Comparison of ENCODE assay signal across 14 cellular contexts in the genomic region with DNA sequence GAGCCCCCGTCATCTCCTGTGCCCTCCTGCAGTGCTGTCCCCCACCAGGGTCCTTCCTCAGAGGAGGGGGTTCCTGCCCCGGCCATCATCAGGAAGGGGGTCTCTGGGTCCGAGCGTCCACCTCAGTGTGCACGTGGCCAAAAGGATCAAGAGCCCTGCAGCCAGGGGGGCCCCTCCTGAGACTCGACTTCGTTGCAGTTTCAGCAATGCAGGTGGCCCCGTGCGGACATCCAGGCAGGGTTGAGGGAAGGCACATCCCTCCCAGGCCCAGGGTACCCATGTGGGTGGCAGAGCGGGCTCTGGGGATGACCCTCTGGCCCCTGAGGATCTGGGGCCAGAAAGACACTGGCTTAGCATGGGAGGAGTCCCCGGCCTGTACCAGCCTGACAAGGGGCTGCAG. TPM values are rescaled to one million over a fixed set of nuclear protein-coding genes. Genes with fewer than 3 reads are reported as not detected.
A peak's percentile ranks its signal among the peaks of the same experiment; 100 is the strongest.
DNase-seq lines count a peak whose midpoint lies in the region; ATAC-seq and TF ChIP-seq lines count a peak whose summit lies in the region.
"Had no signal": no experiment of that assay in that cellular context is flagged by ENCODE, and none has a peak within 500 bp of the region (broad histone marks: within the 10 kb centered on the region; RNA-seq: fewer than 3 reads in every experiment).

No MANE protein-coding gene starts in this region.

- intact Hi-C loops in left cardiac atrium (cut with DNase I) (no loop called here), prostate gland (cut with DNase I) (loop anchor here (2.0 kb wide), 1 partner anchor 41 kb away; a partner anchor contains a TSS)

- no peak for TF ChIP-seq POLR2A in prostate gland (IDR thresholded peaks at IDR 0.05)

- CTCF ChIA-PET in activated CD8-positive, alpha-beta T cell treated with anti-CD3 and anti-CD28 coated beads, Interleukin-2, amount 10 ng/mL, durations not matched to agents 7 days and 5 days (lab: Charles Lee): no interaction called here

- H3K27me3 Mint-ChIP-seq in activated CD8-positive, alpha-beta T cell treated with anti-CD3 and anti-CD28 coated beads, Interleukin-2, amount 10 ng/mL, durations not matched to agents 7 days and 5 days (ENCODE audit: low read depth): no peaks in the 10 kb centered on the region
- H3K27me3 Mint-ChIP-seq: activated CD8-positive, alpha-beta T cell treated with anti-CD3 and anti-CD28 coated beads for 36 hours had no signal

- H3K27ac Mint-ChIP-seq in activated CD8-positive, alpha-beta T cell treated with anti-CD3 and anti-CD28 coated beads, Interleukin-2, amount 10 ng/mL, durations not matched to agents 7 days and 5 days: no peak overlapping the region
- H3K27ac Mint-ChIP-seq: activated CD8-positive, alpha-beta T cell treated with anti-CD3 and anti-CD28 coated beads for 36 hours; activated naive CD4-positive, alpha-beta T cell treated with anti-CD3 and anti-CD28 coated beads for 36 hours; T-helper 1 cell treated with Interleukin-12 subunit alpha and Interleukin-12 subunit beta and Interleukin-4 antibody, amounts not matched to agents 30 μg/mL and 1 μg/mL, for 36 hours had no signal

- H3K27me3 ChIP-seq in ACC112 (ENCODE audit: insufficient read depth, low read length): no peaks in the 10 kb centered on the region
- no peaks in the 10 kb centered on the region for H3K27me3 ChIP-seq in prostate gland (replicated peaks; ENCODE audit: insufficient read depth)

- POLR2A ChIA-PET in activated CD8-positive, alpha-beta T cell treated with anti-CD3 and anti-CD28 coated beads, Interleukin-2, amount 10 ng/mL, durations not matched to agents 7 days and 5 days (lab: Charles Lee): no interaction called here

- peak; percentile 31 for ATAC-seq in SK-N-SH treated with all-trans-retinoic acid at 6 μM for 48 hours
- peak; percentile 3 for ATAC-seq in left cardiac atrium
- no peak for ATAC-seq in activated CD8-positive, alpha-beta T cell treated with anti-CD3 and anti-CD28 coated beads, Interleukin-2, amount 10 ng/mL, durations not matched to agents 7 days and 5 days
- ATAC-seq in left lobe of liver: no peak
- ATAC-seq: activated CD8-positive, alpha-beta T cell treated with anti-CD3 and anti-CD28 coated beads for 36 hours; GM12878 had no signal

- H3K9me3 Mint-ChIP-seq in activated CD8-positive, alpha-beta T cell treated with anti-CD3 and anti-CD28 coated beads, Interleukin-2, amount 10 ng/mL, durations not matched to agents 7 days and 5 days (ENCODE audit: insufficient read depth): no peaks in the 10 kb centered on the region
- H3K9me3 Mint-ChIP-seq: activated CD8-positive, alpha-beta T cell treated with anti-CD3 and anti-CD28 coated beads for 36 hours; activated naive CD4-positive, alpha-beta T cell treated with anti-CD3 and anti-CD28 coated beads for 36 hours; T-helper 1 cell treated with Interleukin-12 subunit alpha and Interleukin-12 subunit beta and Interleukin-4 antibody, amounts not matched to agents 30 μg/mL and 1 μg/mL, for 36 hours had no signal

- no peak for TF ChIP-seq CTCF in prostate gland (IDR thresholded peaks at IDR 0.05)

- no peaks in the 10 kb centered on the region for H3K9me3 ChIP-seq in prostate gland

- WGBS in prostate gland: 76% methylated on average over 11 of the region's 11 CpGs

- H3K4me3 ChIP-seq in ACC112 (ENCODE audit: low read depth, low read length): 0 out of 2 replicates have a peak overlapping the region, but pooled peaks have one; percentile 65
- no peak overlapping the region for H3K4me3 ChIP-seq in prostate gland
- H3K4me3 ChIP-seq: GM12878 had no signal

- H3K27ac ChIP-seq in ACC112 (ENCODE audit: low read depth, low read length): no peak overlapping the region
- H3K27ac ChIP-seq in prostate gland: peak overlapping the region; percentile 74 to 83

- H3K36me3 ChIP-seq in ACC112 (ENCODE audit: insufficient read depth, low read length) (no peaks in the 10 kb centered on the region), prostate gland (no peaks in the 10 kb centered on the region)

- H3K4me3 Mint-ChIP-seq in activated CD8-positive, alpha-beta T cell treated with anti-CD3 and anti-CD28 coated beads, Interleukin-2, amount 10 ng/mL, durations not matched to agents 7 days and 5 days: no peak overlapping the region
- H3K4me3 Mint-ChIP-seq: activated CD8-positive, alpha-beta T cell treated with anti-CD3 and anti-CD28 coated beads for 36 hours; activated naive CD4-positive, alpha-beta T cell treated with anti-CD3 and anti-CD28 coated beads for 36 hours; T-helper 1 cell treated with Interleukin-12 subunit alpha and Interleukin-12 subunit beta and Interleukin-4 antibody, amounts not matched to agents 30 μg/mL and 1 μg/mL, for 36 hours had no signal

- in situ Hi-C loops in KBM-7 (cut with MboI; ENCODE audit: low pct_unique_long_range_greater_than_20kb, low sequenced_read_pairs): no loop called here

- H3K4me1 ChIP-seq in ACC112 (ENCODE audit: control insufficient read depth, insufficient read depth, low read length, unreplicated experiment): peaks cover 16% of the 10 kb centered on the region
- H3K4me1 ChIP-seq in prostate gland (replicated peaks): peaks cover 9% of the 10 kb centered on the region

- H2AFZ ChIP-seq in ACC112 (ENCODE audit: low read length, unreplicated experiment): no peak overlapping the region

- H3K4me1 Mint-ChIP-seq in activated CD8-positive, alpha-beta T cell treated with anti-CD3 and anti-CD28 coated beads, Interleukin-2, amount 10 ng/mL, durations not matched to agents 7 days and 5 days (ENCODE audit: low read depth): no peaks in the 10 kb centered on the region

- H3K36me3 Mint-ChIP-seq in activated CD8-positive, alpha-beta T cell treated with anti-CD3 and anti-CD28 coated beads, Interleukin-2, amount 10 ng/mL, durations not matched to agents 7 days and 5 days (ENCODE audit: low read depth): peaks cover 14% of the 10 kb centered on the region

- no peak for DNase-seq in left cardiac atrium
- no peak for DNase-seq in prostate gland (ENCODE audit: low spot score)
- DNase-seq in activated CD8-positive, alpha-beta T cell treated with anti-CD3 and anti-CD28 coated beads, Interleukin-2, amount 10 ng/mL, durations not matched to agents 7 days and 5 days: no peak
- no peak for DNase-seq in KBM-7
- no peak for DNase-seq in left lobe of liver (ENCODE audit: low spot score)
- DNase-seq in NCI-H2107 (lab: John Stamatoyannopoulos, UW): no peak
- DNase-seq: activated CD8-positive, alpha-beta T cell treated with anti-CD3 and anti-CD28 coated beads for 36 hours; activated naive CD4-positive, alpha-beta T cell treated with anti-CD3 and anti-CD28 coated beads for 36 hours; cortex of kidney; DMS79 had no signal

- H3K79me2 ChIP-seq in ACC112 (ENCODE audit: control insufficient read depth, insufficient read depth, low read length, unreplicated experiment): no peaks in the 10 kb centered on the region

TF ChIP-seq in SK-N-SH treated with all-trans-retinoic acid at 6 μM for 48 hours, 23 proteins besides CTCF, POLR2A, EP300 and RAD21:
- TF ChIP-seq ISL1 (CRISPR knock-in tag; IDR thresholded peaks at IDR 0.05): no peak
- no peak for TF ChIP-seq BACH2 (CRISPR knock-in tag; IDR thresholded peaks at IDR 0.05; ENCODE audit: borderline replicate concordance)
- TF ChIP-seq GLIS3 (CRISPR knock-in tag; IDR thresholded peaks at IDR 0.05): no peak
- TF ChIP-seq ZNF70 (CRISPR knock-in tag; IDR thresholded peaks at IDR 0.05): no peak
- no peak for TF ChIP-seq SNAI2 (CRISPR knock-in tag; IDR thresholded peaks at IDR 0.05)
- TF ChIP-seq ZFP3 (CRISPR knock-in tag; IDR thresholded peaks at IDR 0.05): no peak
- TF ChIP-seq OSR1 (CRISPR knock-in tag; IDR thresholded peaks at IDR 0.05): no peak
- no peak for TF ChIP-seq ZNF565 (CRISPR knock-in tag; conservative IDR thresholded peaks at IDR 0.05; ENCODE audit: low read depth)
- no peak for TF ChIP-seq ZNF8 (CRISPR knock-in tag; IDR thresholded peaks at IDR 0.05)
- TF ChIP-seq, protein P1, sequence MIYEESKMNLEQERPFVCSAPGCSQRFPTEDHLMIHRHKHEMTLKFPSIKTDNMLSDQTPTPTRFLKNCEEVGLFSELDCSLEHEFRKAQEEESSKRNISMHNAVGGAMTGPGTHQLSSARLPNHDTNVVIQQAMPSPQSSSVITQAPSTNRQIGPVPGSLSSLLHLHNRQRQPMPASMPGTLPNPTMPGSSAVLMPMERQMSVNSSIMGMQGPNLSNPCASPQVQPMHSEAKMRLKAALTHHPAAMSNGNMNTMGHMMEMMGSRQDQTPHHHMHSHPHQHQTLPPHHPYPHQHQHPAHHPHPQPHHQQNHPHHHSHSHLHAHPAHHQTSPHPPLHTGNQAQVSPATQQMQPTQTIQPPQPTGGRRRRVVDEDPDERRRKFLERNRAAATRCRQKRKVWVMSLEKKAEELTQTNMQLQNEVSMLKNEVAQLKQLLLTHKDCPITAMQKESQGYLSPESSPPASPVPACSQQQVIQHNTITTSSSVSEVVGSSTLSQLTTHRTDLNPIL (CRISPR knock-in tag; IDR thresholded peaks at IDR 0.05; ENCODE audit: low read depth): no peak
- no peak for TF ChIP-seq TOX (CRISPR knock-in tag; IDR thresholded peaks at IDR 0.05; ENCODE audit: borderline replicate concordance)
- TF ChIP-seq ARNTL (CRISPR knock-in tag; IDR thresholded peaks at IDR 0.05; ENCODE audit: borderline replicate concordance, low read depth): no peak
- TF ChIP-seq, protein P2, sequence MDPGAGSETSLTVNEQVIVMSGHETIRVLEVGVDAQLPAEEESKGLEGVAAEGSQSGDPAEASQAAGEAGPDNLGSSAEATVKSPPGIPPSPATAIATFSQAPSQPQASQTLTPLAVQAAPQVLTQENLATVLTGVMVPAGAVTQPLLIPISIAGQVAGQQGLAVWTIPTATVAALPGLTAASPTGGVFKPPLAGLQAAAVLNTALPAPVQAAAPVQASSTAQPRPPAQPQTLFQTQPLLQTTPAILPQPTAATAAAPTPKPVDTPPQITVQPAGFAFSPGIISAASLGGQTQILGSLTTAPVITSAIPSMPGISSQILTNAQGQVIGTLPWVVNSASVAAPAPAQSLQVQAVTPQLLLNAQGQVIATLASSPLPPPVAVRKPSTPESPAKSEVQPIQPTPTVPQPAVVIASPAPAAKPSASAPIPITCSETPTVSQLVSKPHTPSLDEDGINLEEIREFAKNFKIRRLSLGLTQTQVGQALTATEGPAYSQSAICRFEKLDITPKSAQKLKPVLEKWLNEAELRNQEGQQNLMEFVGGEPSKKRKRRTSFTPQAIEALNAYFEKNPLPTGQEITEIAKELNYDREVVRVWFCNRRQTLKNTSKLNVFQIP (CRISPR knock-in tag; IDR thresholded peaks at IDR 0.05; ENCODE audit: borderline replicate concordance, low read depth): no peak

RNA-seq across cellular contexts. Expression of a gene that starts 41.3 kb away (rescaled TPM):
- 10 to 100 TPM; 53.4 to 60.3 TPM for total RNA-seq in left cardiac atrium
- 10 to 100 TPM; 48.3 to 57.1 TPM for total RNA-seq in prostate gland
- total RNA-seq in activated CD8-positive, alpha-beta T cell treated with anti-CD3 and anti-CD28 coated beads, Interleukin-2, amount 10 ng/mL, durations not matched to agents 7 days and 5 days: 10 to 100 TPM; 37.1 to 46.3 TPM
- total RNA-seq in left lobe of liver: 114 TPM

Comparison
In these comparisons a context has a peak if more than half of its experiments do, and no peak if none do; other contexts are left out.
1. ATAC-seq: peak in SK-N-SH treated with all-trans-retinoic acid at 6 μM for 48 hours (single experiment) and left cardiac atrium (2 of 2); none in activated CD8-positive, alpha-beta T cell treated with anti-CD3 and anti-CD28 coated beads, Interleukin-2, amount 10 ng/mL, durations not matched to agents 7 days and 5 days (single experiment) and left lobe of liver (single experiment).